1 cellular context compared by ENCODE assay signal in the genomic region with DNA sequence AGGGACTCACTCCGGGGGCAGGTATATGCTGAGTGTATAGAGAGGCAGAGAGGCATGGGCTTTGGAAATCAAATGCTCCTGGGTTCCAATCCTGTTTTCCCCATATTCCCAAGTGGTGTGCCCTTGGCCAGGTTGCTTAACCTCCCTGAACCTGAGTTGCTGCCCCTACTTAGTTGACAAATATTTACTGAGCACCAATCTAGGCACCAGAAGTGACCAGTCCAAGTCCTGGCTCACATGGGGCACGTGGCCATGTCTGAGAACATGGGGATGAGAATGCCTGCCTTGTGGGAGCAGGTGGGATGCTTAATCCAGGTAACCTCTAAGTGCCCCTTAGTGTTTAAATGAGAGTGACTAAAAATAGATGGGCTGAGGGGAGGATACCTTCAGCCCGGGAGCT.
TF ChIP-seq lines count a peak whose summit lies in the region.

No MANE protein-coding gene starts in this region.

TF ChIP-seq in H1, 55 proteins besides CTCF, POLR2A, EP300 and RAD21:
- no peak for TF ChIP-seq BACH1 (IDR thresholded peaks at IDR 0.05; ENCODE audit: low read length)
